1 cellular context compared by ENCODE assay signal in genomic region chr4:41538017-41538733, GRCh38.
TF ChIP-seq lines count a peak whose summit lies in the region.

Gene LIMCH1, plus strand, starts transcription at chr4:41538157. Its CDS starts 67,839 bp downstream, at chr4:41605996.

TF ChIP-seq in GM23338, 12 proteins besides CTCF, POLR2A, EP300 and RAD21 (continued from another document):
- TF ChIP-seq ZNF462 (CRISPR knock-in tag; IDR thresholded peaks at IDR 0.05) (no peak), JUNB (IDR thresholded peaks at IDR 0.05; ENCODE audit: unreplicated experiment) (no peak), POLR2AphosphoS5 (IDR thresholded peaks at IDR 0.05; ENCODE audit: low read depth) (no peak)
